Comparison of ENCODE assay signal across 14 cellular contexts in genomic region chr9:93814561-93814960, GRCh38.
DNase-seq lines count a peak whose midpoint lies in the region; ATAC-seq, FAIRE-seq and TF ChIP-seq lines count a peak whose summit lies in the region.
"Had no signal": no experiment of that assay in that cellular context is flagged by ENCODE, and none has a peak within 500 bp of the region (broad histone marks: within the 10 kb centered on the region; RNA-seq: fewer than 3 reads in every experiment).

No MANE protein-coding gene starts in this region.

- no peak for TF ChIP-seq EP300 in gastroesophageal sphincter (IDR thresholded peaks at IDR 0.05)

- no peaks in the 10 kb centered on the region for H3K9me3 Mint-ChIP-seq in natural killer cell
- H3K9me3 Mint-ChIP-seq in activated T-cell treated with anti-CD3 and anti-CD28 coated beads, Interleukin-2, amount 50 U/mL, for 4 hours, result no peaks in the 10 kb centered on the region

- 20 to 40% methylated on average over 1 to 2 of the region's 5 CpGs for WGBS in gastroesophageal sphincter (ENCODE audit: low coverage in 1 of 2), 2 donors

- no peaks in the 10 kb centered on the region for H3K36me3 Mint-ChIP-seq in natural killer cell
- H3K36me3 Mint-ChIP-seq in activated T-cell treated with anti-CD3 and anti-CD28 coated beads, Interleukin-2, amount 50 U/mL, for 4 hours (ENCODE audit: insufficient read depth), result no peaks in the 10 kb centered on the region
- H3K36me3 Mint-ChIP-seq: memory B cell had no signal

- peaks cover 56% of the 10 kb centered on the region for H3K27me3 ChIP-seq in gastroesophageal sphincter

- H3K36me3 ChIP-seq in gastroesophageal sphincter, result no peaks in the 10 kb centered on the region
- H3K36me3 ChIP-seq: cardiac muscle cell had no signal

- H3K27me3 Mint-ChIP-seq in natural killer cell (ENCODE audit: low read depth in 2 of 2), result peaks cover 12 to 24% of the 10 kb centered on the region in 2 donors
- peaks cover 10% of the 10 kb centered on the region for H3K27me3 Mint-ChIP-seq in activated T-cell treated with anti-CD3 and anti-CD28 coated beads, Interleukin-2, amount 50 U/mL, for 4 hours (ENCODE audit: low read depth)

- TF ChIP-seq CTCF in AG09319 (IDR thresholded peaks at IDR 0.05; ENCODE audit: low read depth, low read length) (peak; percentile 21), gastroesophageal sphincter (IDR thresholded peaks at IDR 0.05) (peak in 2 of 4 experiments; percentile 15 to 52), natural killer cell (IDR thresholded peaks at IDR 0.05) (no peak)

- no peak for DNase-seq in AG09319 (ENCODE audit: extremely low read depth, low read depth)
- peak; percentile 23 for DNase-seq in H54 (ENCODE audit: insufficient read length, low spot score)
- peak; percentile 59 for DNase-seq in NCI-H510A (lab: John Stamatoyannopoulos, UW)
- no peak for DNase-seq in natural killer cell
- no peak for DNase-seq in HT-29 (ENCODE audit: low spot score)
- DNase-seq in stimulated activated CD4-positive, alpha-beta T cell treated with anti-CD3 and anti-CD28 coated beads, Interleukin-4, amount 100 ng/mL, for 4 hours, result no peak
- DNase-seq in activated T-cell treated with anti-CD3 and anti-CD28 coated beads, Interleukin-2, amount 50 U/mL, for 4 hours, result no peak
- DNase-seq: activated gamma-delta T cell treated with Interleukin-2 at 50 U/mL for 16 hours; stimulated activated naive CD4-positive, alpha-beta T cell had no signal

- no peak overlapping the region for H3K27ac ChIP-seq in gastroesophageal sphincter
- H3K27ac ChIP-seq: cardiac muscle cell, epithelial cell of prostate, SK-N-MC had no signal

- H3K4me1 Mint-ChIP-seq in natural killer cell, result no peaks in the 10 kb centered on the region
- no peaks in the 10 kb centered on the region for H3K4me1 Mint-ChIP-seq in activated T-cell treated with anti-CD3 and anti-CD28 coated beads, Interleukin-2, amount 50 U/mL, for 4 hours (ENCODE audit: low read depth)
- H3K4me1 Mint-ChIP-seq: memory B cell had no signal

- no peak overlapping the region for H3K4me3 ChIP-seq in gastroesophageal sphincter
- H3K4me3 ChIP-seq: cardiac muscle cell, SK-N-MC had no signal

- no peak for FAIRE-seq in H54 (lab: Jason Lieb, UNC)

- peaks cover 0 to 6% (median 0%) of the 10 kb centered on the region in 3 donors for H3K9me3 ChIP-seq in gastroesophageal sphincter

- ATAC-seq in gastroesophageal sphincter, result peak; percentile 19
- ATAC-seq in natural killer cell, result no peak
- ATAC-seq in activated T-cell treated with anti-CD3 and anti-CD28 coated beads, Interleukin-2, amount 50 U/mL, for 4 hours, result no peak

- TF ChIP-seq POLR2A in H54 (IDR thresholded peaks at IDR 0.05; ENCODE audit: low read depth, low read length), result no peak
- no peak for TF ChIP-seq POLR2A in gastroesophageal sphincter (IDR thresholded peaks at IDR 0.05)

- no peaks in the 10 kb centered on the region for H3K4me1 ChIP-seq in gastroesophageal sphincter

- no peak overlapping the region for H3K4me3 Mint-ChIP-seq in natural killer cell
- H3K4me3 Mint-ChIP-seq in activated T-cell treated with anti-CD3 and anti-CD28 coated beads, Interleukin-2, amount 50 U/mL, for 4 hours, result no peak overlapping the region
- H3K4me3 Mint-ChIP-seq: memory B cell had no signal

- no peak overlapping the region for H3K27ac Mint-ChIP-seq in natural killer cell
- H3K27ac Mint-ChIP-seq: memory B cell had no signal

- intact Hi-C loops in natural killer cell (cut with micrococcal nuclease), result no loop called here

Comparison
In these comparisons a context has a peak if more than half of its experiments do, and no peak if none do; other contexts are left out.
1. DNase-seq: peak in H54 (single experiment) and NCI-H510A (single experiment); none in AG09319 (single experiment), natural killer cell (single experiment), HT-29 (single experiment), stimulated activated CD4-positive, alpha-beta T cell treated with anti-CD3 and anti-CD28 coated beads, Interleukin-4, amount 100 ng/mL, for 4 hours (0 of 2) and activated T-cell treated with anti-CD3 and anti-CD28 coated beads, Interleukin-2, amount 50 U/mL, for 4 hours (single experiment).